Comparison of ENCODE assay signal across 1 cellular context in genomic region chr9:33023661-33024060, GRCh38.
TF ChIP-seq lines count a peak whose summit lies in the region.

No MANE protein-coding gene starts in this region.

TF ChIP-seq in HCT116, 20 proteins besides CTCF, POLR2A, EP300 and RAD21 (continued from another document):
- TF ChIP-seq REST (IDR thresholded peaks at IDR 0.05; ENCODE audit: low read depth), result no peak
- no peak for TF ChIP-seq ATF3 (IDR thresholded peaks at IDR 0.05)
- TF ChIP-seq FOSL1 (IDR thresholded peaks at IDR 0.05; ENCODE audit: low read depth), result no peak
- no peak for TF ChIP-seq TCF7L2 (IDR thresholded peaks at IDR 0.05; ENCODE audit: borderline replicate concordance, extremely low read depth, insufficient read depth, insufficient read length)
- no peak for TF ChIP-seq EGR1 (IDR thresholded peaks at IDR 0.05; ENCODE audit: low read depth)
- no peak for TF ChIP-seq SRF (IDR thresholded peaks at IDR 0.05; ENCODE audit: low read depth)
- TF ChIP-seq YY1 (IDR thresholded peaks at IDR 0.05; ENCODE audit: extremely low read depth, insufficient replicate concordance, low read depth, low read length), result no peak
- no peak for TF ChIP-seq EZH2 (IDR thresholded peaks at IDR 0.05)
- no peak for TF ChIP-seq CBX3 (IDR thresholded peaks at IDR 0.05; ENCODE audit: low read depth)
- no peak for TF ChIP-seq POLR2AphosphoS5 (IDR thresholded peaks at IDR 0.05; ENCODE audit: low read depth, low read length)
- no peak for TF ChIP-seq ZBTB33 (IDR thresholded peaks at IDR 0.05; ENCODE audit: extremely low read depth, insufficient replicate concordance, low read length)
- TF ChIP-seq MAX (IDR thresholded peaks at IDR 0.05), result no peak
- TF ChIP-seq ZNF274 (IDR thresholded peaks at IDR 0.05; ENCODE audit: low read depth, low read length), result no peak
- TF ChIP-seq SIN3A (IDR thresholded peaks at IDR 0.05; ENCODE audit: low read depth), result no peak
- TF ChIP-seq EZH2phosphoT487 (IDR thresholded peaks at IDR 0.05; ENCODE audit: borderline replicate concordance), result no peak
